Comparison of ENCODE assay signal across 2 cellular contexts in the genomic region with DNA sequence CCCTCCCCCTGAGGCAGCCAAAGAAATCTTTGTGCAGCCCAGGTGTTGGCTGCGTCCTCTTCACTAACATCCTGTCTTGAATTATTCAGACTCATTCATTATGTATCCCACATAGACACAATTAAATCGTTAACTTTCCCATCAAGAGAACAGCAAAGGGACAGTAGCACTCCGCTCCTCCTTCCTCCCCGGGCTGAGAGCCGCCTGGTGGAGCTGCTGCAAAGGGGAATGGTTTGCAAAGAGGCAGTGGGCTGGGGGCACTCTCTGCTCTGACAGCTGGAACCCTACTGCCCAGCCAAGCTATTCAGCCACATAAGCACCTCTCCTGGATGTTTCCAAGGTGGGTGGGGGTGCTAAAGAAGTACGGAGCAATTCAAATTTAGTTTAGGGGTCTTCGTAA.
A peak's percentile ranks its signal among the peaks of the same experiment; 100 is the strongest.
TF ChIP-seq lines count a peak whose summit lies in the region.

No MANE protein-coding gene starts in this region.

TF ChIP-seq in A549, 52 proteins besides CTCF, POLR2A, EP300 and RAD21 (continued from another document):
- TF ChIP-seq, protein P1, sequence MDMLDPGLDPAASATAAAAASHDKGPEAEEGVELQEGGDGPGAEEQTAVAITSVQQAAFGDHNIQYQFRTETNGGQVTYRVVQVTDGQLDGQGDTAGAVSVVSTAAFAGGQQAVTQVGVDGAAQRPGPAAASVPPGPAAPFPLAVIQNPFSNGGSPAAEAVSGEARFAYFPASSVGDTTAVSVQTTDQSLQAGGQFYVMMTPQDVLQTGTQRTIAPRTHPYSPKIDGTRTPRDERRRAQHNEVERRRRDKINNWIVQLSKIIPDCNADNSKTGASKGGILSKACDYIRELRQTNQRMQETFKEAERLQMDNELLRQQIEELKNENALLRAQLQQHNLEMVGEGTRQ (IDR thresholded peaks at IDR 0.05) = no peak
- TF ChIP-seq CBX8 (IDR thresholded peaks at IDR 0.05) = peak; percentile 39; the same call in 1 of the 2 replicates

TF ChIP-seq in neural cell, 6 proteins besides CTCF, POLR2A, EP300 and RAD21:
- TF ChIP-seq, protein P2, sequence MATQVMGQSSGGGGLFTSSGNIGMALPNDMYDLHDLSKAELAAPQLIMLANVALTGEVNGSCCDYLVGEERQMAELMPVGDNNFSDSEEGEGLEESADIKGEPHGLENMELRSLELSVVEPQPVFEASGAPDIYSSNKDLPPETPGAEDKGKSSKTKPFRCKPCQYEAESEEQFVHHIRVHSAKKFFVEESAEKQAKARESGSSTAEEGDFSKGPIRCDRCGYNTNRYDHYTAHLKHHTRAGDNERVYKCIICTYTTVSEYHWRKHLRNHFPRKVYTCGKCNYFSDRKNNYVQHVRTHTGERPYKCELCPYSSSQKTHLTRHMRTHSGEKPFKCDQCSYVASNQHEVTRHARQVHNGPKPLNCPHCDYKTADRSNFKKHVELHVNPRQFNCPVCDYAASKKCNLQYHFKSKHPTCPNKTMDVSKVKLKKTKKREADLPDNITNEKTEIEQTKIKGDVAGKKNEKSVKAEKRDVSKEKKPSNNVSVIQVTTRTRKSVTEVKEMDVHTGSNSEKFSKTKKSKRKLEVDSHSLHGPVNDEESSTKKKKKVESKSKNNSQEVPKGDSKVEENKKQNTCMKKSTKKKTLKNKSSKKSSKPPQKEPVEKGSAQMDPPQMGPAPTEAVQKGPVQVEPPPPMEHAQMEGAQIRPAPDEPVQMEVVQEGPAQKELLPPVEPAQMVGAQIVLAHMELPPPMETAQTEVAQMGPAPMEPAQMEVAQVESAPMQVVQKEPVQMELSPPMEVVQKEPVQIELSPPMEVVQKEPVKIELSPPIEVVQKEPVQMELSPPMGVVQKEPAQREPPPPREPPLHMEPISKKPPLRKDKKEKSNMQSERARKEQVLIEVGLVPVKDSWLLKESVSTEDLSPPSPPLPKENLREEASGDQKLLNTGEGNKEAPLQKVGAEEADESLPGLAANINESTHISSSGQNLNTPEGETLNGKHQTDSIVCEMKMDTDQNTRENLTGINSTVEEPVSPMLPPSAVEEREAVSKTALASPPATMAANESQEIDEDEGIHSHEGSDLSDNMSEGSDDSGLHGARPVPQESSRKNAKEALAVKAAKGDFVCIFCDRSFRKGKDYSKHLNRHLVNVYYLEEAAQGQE (IDR thresholded peaks at IDR 0.05; ENCODE audit: borderline replicate concordance) = no peak
- peak; percentile 15 for TF ChIP-seq SMC3 (conservative IDR thresholded peaks at IDR 0.05; ENCODE audit: poor library complexity)
